1 cellular context compared by ENCODE assay signal in genomic region chr19:48644839-48645651, GRCh38.
TF ChIP-seq lines count a peak whose summit lies in the region.

No MANE protein-coding gene starts in this region.

TF ChIP-seq in K562, 482 proteins besides CTCF, POLR2A, EP300 and RAD21 (continued from another document and continues in another):
- TF ChIP-seq, protein P1, sequence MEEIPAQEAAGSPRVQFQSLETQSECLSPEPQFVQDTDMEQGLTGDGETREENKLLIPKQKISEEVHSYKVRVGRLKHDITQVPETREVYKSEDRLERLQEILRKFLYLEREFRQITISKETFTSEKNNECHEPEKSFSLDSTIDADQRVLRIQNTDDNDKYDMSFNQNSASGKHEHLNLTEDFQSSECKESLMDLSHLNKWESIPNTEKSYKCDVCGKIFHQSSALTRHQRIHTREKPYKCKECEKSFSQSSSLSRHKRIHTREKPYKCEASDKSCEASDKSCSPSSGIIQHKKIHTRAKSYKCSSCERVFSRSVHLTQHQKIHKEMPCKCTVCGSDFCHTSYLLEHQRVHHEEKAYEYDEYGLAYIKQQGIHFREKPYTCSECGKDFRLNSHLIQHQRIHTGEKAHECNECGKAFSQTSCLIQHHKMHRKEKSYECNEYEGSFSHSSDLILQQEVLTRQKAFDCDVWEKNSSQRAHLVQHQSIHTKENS (CRISPR knock-in tag; IDR thresholded peaks at IDR 0.05) = no peak
- TF ChIP-seq CHD2 (IDR thresholded peaks at IDR 0.05; ENCODE audit: low read depth, low read length) (peak; percentile 14; the same call in 1 of the 2 replicates), ZNF639 (CRISPR knock-in tag; conservative IDR thresholded peaks at IDR 0.05 in 1 of 2, IDR thresholded peaks at IDR 0.05 in 1 of 2) (peak in 1 of 2 experiments; percentile 75; a peak in 1 of 4 replicates), ZNF134 (CRISPR knock-in tag; conservative IDR thresholded peaks at IDR 0.05) (no peak), FOXM1 (IDR thresholded peaks at IDR 0.05; ENCODE audit: low read depth) (no peak), FOXM1 (CRISPR knock-in tag; IDR thresholded peaks at IDR 0.05; ENCODE audit: low read depth) (no peak), MITF (IDR thresholded peaks at IDR 0.05) (no peak), HDAC3 (IDR thresholded peaks at IDR 0.05; ENCODE audit: borderline replicate concordance, partially characterized antibody) (no peak), SETDB1 (IDR thresholded peaks at IDR 0.05; ENCODE audit: low read length) (no peak), RBBP5 (IDR thresholded peaks at IDR 0.05; ENCODE audit: borderline replicate concordance, insufficient read depth, low read length, poor library complexity, severe bottlenecking) (peak; percentile 5), SPI1 (IDR thresholded peaks at IDR 0.05; ENCODE audit: borderline replicate concordance, low read depth, low read length) (no peak), RFX5 (IDR thresholded peaks at IDR 0.05; ENCODE audit: low read depth, low read length) (no peak), FOSL1 (tag; conservative IDR thresholded peaks at IDR 0.05) (0 out of 2 replicates have a peak, but pooled peaks have one; percentile 14), ESRRA (IDR thresholded peaks at IDR 0.05; ENCODE audit: borderline replicate concordance, low read depth) (no peak), HDAC1 (IDR thresholded peaks at IDR 0.05) (0 out of 4 replicates have a peak, but pooled peaks of 1 of the 2 experiments have one; percentile 18), KDM1A (IDR thresholded peaks at IDR 0.05) (no peak), NCOA2 (IDR thresholded peaks at IDR 0.05; ENCODE audit: partially characterized antibody in 2 of 2) (no peak), ZNF277 (CRISPR knock-in tag; IDR thresholded peaks at IDR 0.05; ENCODE audit: borderline replicate concordance) (no peak), VEZF1 (CRISPR knock-in tag; IDR thresholded peaks at IDR 0.05) (peak; percentile 75), HMG20B (CRISPR knock-in tag; IDR thresholded peaks at IDR 0.05) (no peak), ARID4B (CRISPR knock-in tag; IDR thresholded peaks at IDR 0.05) (peak; percentile 26; the same call in 1 of the 2 replicates), NR2C1 (IDR thresholded peaks at IDR 0.05) (no peak), NR2C1 (tag; IDR thresholded peaks at IDR 0.05) (peak; percentile 71), JUN (IDR thresholded peaks at IDR 0.05; ENCODE audit: borderline replicate concordance, low read depth, low read length) (0 out of 2 replicates have a peak, but pooled peaks have one; percentile 18), JUN (CRISPR knock-in tag; IDR thresholded peaks at IDR 0.05; ENCODE audit: borderline replicate concordance) (no peak), CXXC5 (CRISPR knock-in tag; IDR thresholded peaks at IDR 0.05) (peak; percentile 16; the same call in 1 of the 2 replicates), MLLT1 (IDR thresholded peaks at IDR 0.05) (no peak), ZNF584 (CRISPR knock-in tag; IDR thresholded peaks at IDR 0.05; ENCODE audit: low read depth) (peak; percentile 81), EP400 (IDR thresholded peaks at IDR 0.05) (no peak), BCOR (IDR thresholded peaks at IDR 0.05) (no peak), DPF2 (IDR thresholded peaks at IDR 0.05) (0 out of 2 replicates have a peak, but pooled peaks have one; percentile 13), OTX1 (CRISPR knock-in tag; IDR thresholded peaks at IDR 0.05) (no peak), NFIC (IDR thresholded peaks at IDR 0.05) (peak; percentile 10; the same call in 1 of the 2 replicates), ATF7 (IDR thresholded peaks at IDR 0.05) (0 out of 2 replicates have a peak, but pooled peaks have one; percentile 5), SMAD3 (CRISPR knock-in tag; conservative IDR thresholded peaks at IDR 0.05) (no peak), SIX5 (IDR thresholded peaks at IDR 0.05; ENCODE audit: borderline replicate concordance in 1 of 2, insufficient read depth in 1 of 2, low read depth in 1 of 2, low read length in 2 of 2) (peak; percentile 97 to 99), BMI1 (IDR thresholded peaks at IDR 0.05; ENCODE audit: low read length) (no peak), SIN3A (IDR thresholded peaks at IDR 0.05; ENCODE audit: borderline replicate concordance in 2 of 2, control insufficient read depth in 1 of 2, low read depth in 2 of 2, low read length in 2 of 2) (no peak), CREB1 (IDR thresholded peaks at IDR 0.05) (0 out of 2 replicates have a peak, but pooled peaks have one; percentile 15), CREB1 (CRISPR knock-in tag; IDR thresholded peaks at IDR 0.05) (no peak), HLTF (IDR thresholded peaks at IDR 0.05) (no peak), JUND (IDR thresholded peaks at IDR 0.05; ENCODE audit: borderline replicate concordance, low read depth, low read length) (peak; percentile 44; the same call in 1 of the 2 replicates), JUND (tag; IDR thresholded peaks at IDR 0.05; ENCODE audit: borderline replicate concordance, low read depth, low read length) (no peak), ZNF785 (CRISPR knock-in tag; IDR thresholded peaks at IDR 0.05) (no peak), TCFL5 (CRISPR knock-in tag; conservative IDR thresholded peaks at IDR 0.05) (no peak), GABPB1 (CRISPR knock-in tag; IDR thresholded peaks at IDR 0.05) (peak; percentile 59; the same call in 1 of the 2 replicates), PHTF2 (CRISPR knock-in tag; IDR thresholded peaks at IDR 0.05) (no peak), GABPA (tag; conservative IDR thresholded peaks at IDR 0.05; ENCODE audit: low read depth) (peak; percentile 41; the same call in 1 of the 2 replicates), BACH1 (tag; IDR thresholded peaks at IDR 0.05) (peak; percentile 80; the same call in 1 of the 2 replicates), KLF6 (CRISPR knock-in tag; IDR thresholded peaks at IDR 0.05; ENCODE audit: borderline replicate concordance) (no peak), ZNF551 (CRISPR knock-in tag; IDR thresholded peaks at IDR 0.05) (no peak), STAG1 (CRISPR knock-in tag; IDR thresholded peaks at IDR 0.05; ENCODE audit: borderline replicate concordance) (no peak), NR2C2 (CRISPR knock-in tag; IDR thresholded peaks at IDR 0.05) (no peak), NR2C2 (tag; IDR thresholded peaks at IDR 0.05) (peak; percentile 53)
- TF ChIP-seq, protein P2, sequence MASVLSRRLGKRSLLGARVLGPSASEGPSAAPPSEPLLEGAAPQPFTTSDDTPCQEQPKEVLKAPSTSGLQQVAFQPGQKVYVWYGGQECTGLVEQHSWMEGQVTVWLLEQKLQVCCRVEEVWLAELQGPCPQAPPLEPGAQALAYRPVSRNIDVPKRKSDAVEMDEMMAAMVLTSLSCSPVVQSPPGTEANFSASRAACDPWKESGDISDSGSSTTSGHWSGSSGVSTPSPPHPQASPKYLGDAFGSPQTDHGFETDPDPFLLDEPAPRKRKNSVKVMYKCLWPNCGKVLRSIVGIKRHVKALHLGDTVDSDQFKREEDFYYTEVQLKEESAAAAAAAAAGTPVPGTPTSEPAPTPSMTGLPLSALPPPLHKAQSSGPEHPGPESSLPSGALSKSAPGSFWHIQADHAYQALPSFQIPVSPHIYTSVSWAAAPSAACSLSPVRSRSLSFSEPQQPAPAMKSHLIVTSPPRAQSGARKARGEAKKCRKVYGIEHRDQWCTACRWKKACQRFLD (CRISPR knock-in tag; IDR thresholded peaks at IDR 0.05) = peak; percentile 89
- TF ChIP-seq, protein P3, sequence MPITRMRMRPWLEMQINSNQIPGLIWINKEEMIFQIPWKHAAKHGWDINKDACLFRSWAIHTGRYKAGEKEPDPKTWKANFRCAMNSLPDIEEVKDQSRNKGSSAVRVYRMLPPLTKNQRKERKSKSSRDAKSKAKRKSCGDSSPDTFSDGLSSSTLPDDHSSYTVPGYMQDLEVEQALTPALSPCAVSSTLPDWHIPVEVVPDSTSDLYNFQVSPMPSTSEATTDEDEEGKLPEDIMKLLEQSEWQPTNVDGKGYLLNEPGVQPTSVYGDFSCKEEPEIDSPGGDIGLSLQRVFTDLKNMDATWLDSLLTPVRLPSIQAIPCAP (CRISPR knock-in tag; IDR thresholded peaks at IDR 0.05; ENCODE audit: borderline replicate concordance) = no peak
